ENCODE assay signal across 1 cellular context in genomic region chr12:132386926-132387497, GRCh38.
TF ChIP-seq lines count a peak whose summit lies in the region.

No MANE protein-coding gene starts in this region.

TF ChIP-seq in HEK293, 187 proteins besides CTCF, POLR2A, EP300 and RAD21 (continued from another document):
- TF ChIP-seq ZBTB44 (tag by site-specific recombination; IDR thresholded peaks at IDR 0.05) (no peak), GLI2 (tag by site-specific recombination; IDR thresholded peaks at IDR 0.05; ENCODE audit: borderline replicate concordance, low read depth) (no peak), PATZ1 (tag by site-specific recombination; IDR thresholded peaks at IDR 0.05) (no peak), ZSCAN23 (tag by site-specific recombination; IDR thresholded peaks at IDR 0.05) (no peak), RBAK (tag by site-specific recombination; IDR thresholded peaks at IDR 0.05) (no peak), IKZF3 (tag by site-specific recombination; IDR thresholded peaks at IDR 0.05) (no peak), ZNF561 (tag by site-specific recombination; IDR thresholded peaks at IDR 0.05; ENCODE audit: borderline replicate concordance) (no peak), ZFHX2 (tag by site-specific recombination; conservative IDR thresholded peaks at IDR 0.05) (peak; percentile 97), ZNF677 (tag by site-specific recombination; IDR thresholded peaks at IDR 0.05) (no peak), ZNF248 (tag by site-specific recombination; IDR thresholded peaks at IDR 0.05) (no peak), KLF1 (tag by site-specific recombination; IDR thresholded peaks at IDR 0.05) (peak; percentile 65)
TF ChIP-seq in HEK293: peak in this region for 3.
